Comparison of ENCODE assay signal across 31 cellular contexts in the genomic region with DNA sequence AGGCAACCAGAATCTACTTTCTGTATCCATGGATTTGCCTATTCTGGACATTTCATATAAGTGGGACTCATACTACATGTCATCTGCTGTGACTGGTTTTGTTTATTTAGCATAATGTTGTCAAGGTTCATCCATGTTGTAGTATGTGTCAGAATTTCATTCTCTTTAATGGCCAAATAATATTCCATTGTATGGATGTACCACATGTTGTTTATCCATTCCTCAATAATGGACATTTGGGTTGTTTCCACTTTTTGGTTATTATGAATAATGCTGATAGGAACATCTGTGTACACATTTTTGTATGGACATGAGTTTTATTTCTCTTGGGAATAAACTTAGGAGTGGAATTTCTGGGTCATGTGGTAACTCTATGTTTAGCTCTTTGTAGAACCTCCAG.
"Had no signal": no experiment of that assay in that cellular context is flagged by ENCODE, and none has a peak within 500 bp of the region (broad histone marks: within the 10 kb centered on the region; RNA-seq: fewer than 3 reads in every experiment).

No MANE protein-coding gene starts in this region.

- ATAC-seq: activated CD8-positive, alpha-beta T cell treated with anti-CD3 and anti-CD28 coated beads for 36 hours; activated naive CD4-positive, alpha-beta T cell treated with anti-CD3 and anti-CD28 coated beads, Interleukin-2, amount 50 U/mL, for 72 hours; activated T-cell treated with anti-CD3 and anti-CD28 coated beads, Interleukin-2, amount 50 U/mL, for 4 hours; activated T-cell treated with anti-CD3 and anti-CD28 coated beads, Interleukin-2, amount 50 U/mL, for 72 hours; activated T-helper 17 cell treated with anti-CD3 and anti-CD28 coated beads, Interleukin-2, amount 50 U/mL, for 72 hours; body of pancreas had no signal

- H3K36me3 ChIP-seq: adrenal gland, brain microvascular endothelial cell, breast epithelium had no signal

- H3K27ac ChIP-seq: adrenal gland, body of pancreas, brain microvascular endothelial cell, breast epithelium, VCaP had no signal

- H3K4me1 ChIP-seq: adrenal gland, body of pancreas, breast epithelium had no signal

- H3K27me3 ChIP-seq: body of pancreas, brain microvascular endothelial cell, breast epithelium had no signal

- H3K9me3 ChIP-seq: adrenal gland, body of pancreas, breast epithelium had no signal

- H3K4me3 ChIP-seq: adrenal gland, body of pancreas, breast epithelium had no signal

- DNase-seq: activated B cell treated with CpG ODN at 0.5 μM for 24 hours; activated CD4-positive, alpha-beta memory T cell treated with anti-CD3 and anti-CD28 coated beads for 36 hours; activated CD4-positive, alpha-beta T cell treated with anti-CD3 and anti-CD28 coated beads for 4 hours; activated CD4-positive, alpha-beta T cell treated with anti-CD3 and anti-CD28 coated beads, Interleukin-2, amount 10 ng/mL, durations not matched to agents 24 days and 14 days; activated CD4-positive, alpha-beta T cell treated with anti-CD3 and anti-CD28 coated beads, Interleukin-2, amount 50 U/mL, for 1 hour; activated CD4-positive, alpha-beta T cell treated with anti-CD3 and anti-CD28 coated beads, Interleukin-2, amount 50 U/mL, for 4 hours; activated CD4-positive, CD25-positive, alpha-beta regulatory T cell treated with anti-CD3 and anti-CD28 coated beads, Interleukin-2, amount 50 U/mL, for 72 hours; activated CD8-positive, alpha-beta memory T cell treated with anti-CD3 and anti-CD28 coated beads, Interleukin-2, amount 50 U/mL, for 4 hours; activated CD8-positive, alpha-beta T cell treated with anti-CD3 and anti-CD28 coated beads for 36 hours; activated effector memory CD4-positive, alpha-beta T cell treated with anti-CD3 and anti-CD28 coated beads, Interleukin-2, amount 50 U/mL, for 16 hours; activated gamma-delta T cell treated with Interleukin-2 at 50 U/mL for 16 hours; activated naive CD4-positive, alpha-beta T cell; activated naive CD4-positive, alpha-beta T cell treated with anti-CD3 and anti-CD28 coated beads for 36 hours; activated naive CD4-positive, alpha-beta T cell treated with anti-CD3 and anti-CD28 coated beads, Interleukin-2, amount 50 U/mL, for 16 hours; activated naive CD8-positive, alpha-beta T cell treated with anti-CD3 and anti-CD28 coated beads for 36 hours; activated T-cell treated with anti-CD3 and anti-CD28 coated beads for 4 hours; activated T-cell treated with anti-CD3 and anti-CD28 coated beads, Interleukin-2, amount 50 U/mL, for 1 hour; activated T-cell treated with anti-CD3 and anti-CD28 coated beads, Interleukin-2, amount 50 U/mL, for 4 hours; activated T-cell treated with anti-CD3 and anti-CD28 coated beads, Interleukin-2, amount 50 U/mL, for 72 hours; adrenal gland; amniotic stem cell; aorta; body of pancreas; brain microvascular endothelial cell; central memory CD4-positive, alpha-beta T cell; T-helper 2 cell; T-helper 9 cell had no signal
